Comparison of ENCODE assay signal across 14 cellular contexts in the genomic region with DNA sequence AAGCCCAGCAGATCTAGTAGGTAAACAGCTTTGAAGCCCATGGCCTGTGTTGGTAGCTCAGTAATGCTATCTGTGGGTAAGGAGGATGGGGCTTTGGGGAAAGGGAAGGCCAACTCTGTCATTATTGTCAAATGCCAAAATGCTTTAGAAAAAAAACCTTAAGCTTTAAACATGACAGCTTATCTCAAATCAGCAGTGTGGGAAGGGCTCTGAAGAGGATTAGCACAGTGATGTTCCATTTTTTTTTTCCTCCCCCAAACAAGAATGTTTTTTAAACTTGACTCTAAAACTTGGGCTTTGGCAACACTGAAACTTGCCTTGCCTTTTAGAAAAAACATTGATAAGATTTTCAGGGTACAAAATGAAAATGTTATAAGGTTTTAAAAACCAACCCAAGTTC.
"Had no signal": no experiment of that assay in that cellular context is flagged by ENCODE, and none has a peak within 500 bp of the region (broad histone marks: within the 10 kb centered on the region; RNA-seq: fewer than 3 reads in every experiment).

No MANE protein-coding gene starts in this region.

- ATAC-seq: foreskin keratinocyte, heart left ventricle, left lobe of liver, T-cell, WTC11 had no signal

- H3K4me1 ChIP-seq: foreskin keratinocyte had no signal

- H3K27ac ChIP-seq: foreskin keratinocyte, suprapubic skin had no signal

- H3K27me3 ChIP-seq: foreskin keratinocyte, heart left ventricle, suprapubic skin had no signal

- DNase-seq: activated CD4-positive, alpha-beta T cell treated with anti-CD3 and anti-CD28 coated beads for 48 hours; amniotic stem cell; cerebellar nuclear complex; foreskin keratinocyte; heart left ventricle; mesenchymal stem cell; posterior cingulate gyrus; stimulated activated CD4-positive, alpha-beta T cell treated with anti-CD3 and anti-CD28 coated beads, Interleukin-1b, Interleukin-23, amount 100 ng/mL, for 48 hours; stimulated activated naive CD4-positive, alpha-beta T cell; T-cell; T1000 had no signal

- H3K36me3 ChIP-seq: heart left ventricle, suprapubic skin had no signal

- H3K9me3 ChIP-seq: heart left ventricle, suprapubic skin had no signal

- H3K4me3 ChIP-seq: heart left ventricle, suprapubic skin had no signal
